Comparison of ENCODE assay signal across 11 cellular contexts in the genomic region with DNA sequence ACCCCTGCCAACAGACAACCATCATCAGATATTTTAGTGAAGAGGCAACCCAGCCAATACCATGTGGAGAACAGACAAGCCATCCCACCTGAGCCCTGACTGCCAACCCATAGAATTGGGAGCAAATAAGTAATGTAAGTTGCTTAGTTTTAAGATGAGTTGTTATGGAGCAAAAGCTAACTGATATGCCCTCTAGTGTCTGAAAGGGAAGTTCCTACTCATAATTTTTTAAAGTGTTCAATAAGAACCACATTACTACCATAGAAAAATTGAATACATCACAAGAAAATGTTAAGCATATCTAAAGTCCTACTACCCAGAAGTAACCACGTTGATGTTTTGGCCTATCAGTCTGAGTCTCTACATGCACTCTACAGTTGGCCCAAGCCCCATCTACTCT. TPM values are rescaled to one million over a fixed set of nuclear protein-coding genes. Genes with fewer than 3 reads are reported as not detected.
DNase-seq lines count a peak whose midpoint lies in the region; ATAC-seq, FAIRE-seq and TF ChIP-seq lines count a peak whose summit lies in the region.
"Had no signal": no experiment of that assay in that cellular context is flagged by ENCODE, and none has a peak within 500 bp of the region (broad histone marks: within the 10 kb centered on the region; RNA-seq: fewer than 3 reads in every experiment).

No MANE protein-coding gene starts in this region.

- 17% methylated on average over 1 of the region's 1 CpG for WGBS in pancreas, 2 donors

- H3K27me3 ChIP-seq in Panc1 (ENCODE audit: control insufficient read depth, insufficient read depth, low read length) (peaks cover under 1% of the 10 kb centered on the region; the same call in 1 of the 2 replicates), pancreas (no peaks in the 10 kb centered on the region)

- no peak overlapping the region for H3K4me3 ChIP-seq in Panc1 (ENCODE audit: low read depth in 2 of 2, low read length in 2 of 2)
- no peak overlapping the region for H3K4me3 ChIP-seq in fibroblast of villous mesenchyme (ENCODE audit: low read depth, low read length)
- H3K4me3 ChIP-seq in pancreas = no peak overlapping the region

- no peak overlapping the region for H3K27ac ChIP-seq in Panc1 (ENCODE audit: low read length)
- H3K27ac ChIP-seq in pancreas = no peak overlapping the region

- H3K36me3 ChIP-seq in Panc1 (ENCODE audit: control insufficient read depth, insufficient read depth, low read length) (no peaks in the 10 kb centered on the region), pancreas (no peaks in the 10 kb centered on the region)

- ATAC-seq in GM19351 (IDR thresholded peaks at IDR 0.05; ENCODE audit: unreplicated experiment) = peak; percentile 60
- no peak for ATAC-seq in Panc1
- ATAC-seq in GM19395 (IDR thresholded peaks at IDR 0.05; ENCODE audit: unreplicated experiment) = no peak
- ATAC-seq in pancreas = no peak
- ATAC-seq in HG02763 (IDR thresholded peaks at IDR 0.05; ENCODE audit: unreplicated experiment) = no peak

- intact Hi-C loops in Panc1 (cut with micrococcal nuclease; ENCODE audit: unreplicated experiment) = no loop called here
- intact Hi-C loops in pancreas (cut with DNase I) = no loop called here

- FAIRE-seq in pancreas (lab: Jason Lieb, UNC) = no peak

- no peaks in the 10 kb centered on the region for H3K9me3 ChIP-seq in Panc1 (ENCODE audit: control insufficient read depth, insufficient read depth, low read depth, low read length)
- H3K9me3 ChIP-seq in pancreas = no peaks in the 10 kb centered on the region

- TF ChIP-seq CTCF in Panc1 (IDR thresholded peaks at IDR 0.05) (peak; percentile 54), fibroblast of villous mesenchyme (IDR thresholded peaks at IDR 0.05; ENCODE audit: insufficient read depth, low read depth, low read length) (peak; percentile 37), pancreas (IDR thresholded peaks at IDR 0.05) (no peak)

- DNase-seq in AML-193 (lab: John Stamatoyannopoulos, UW) = peak; percentile 33 to 36
- no peak for DNase-seq in Panc1 (ENCODE audit: low read depth, low spot score)
- peak; percentile 14 for DNase-seq in fibroblast of villous mesenchyme (ENCODE audit: low read depth)
- DNase-seq in T1000 (lab: John Stamatoyannopoulos, UW) = no peak
- no peak for DNase-seq in pancreas
- DNase-seq: activated CD4-positive, alpha-beta T cell treated with anti-CD3 and anti-CD28 coated beads, Interleukin-2, amount 50 U/mL, for 1 hour; Calu3; Right ventricle myocardium superior had no signal

- in situ Hi-C loops in Panc1 (cut with HindIII; ENCODE audit: low pct_unique_long_range_greater_than_20kb, low sequenced_read_pairs) = no loop called here

- BruUV-seq in Panc1 (replicated peaks; lab: Mats Ljungman, UMichigan) = no TSS peak

- CTCF ChIA-PET in Panc1 (lab: Charles Lee) = no interaction called here

- H3K4me1 ChIP-seq in Panc1 (ENCODE audit: control insufficient read depth, insufficient read depth, low read length) (no peaks in the 10 kb centered on the region), pancreas (peaks cover 0 to 6% (median 2%) of the 10 kb centered on the region in 3 donors)

- POLR2A ChIA-PET in Panc1 (lab: Charles Lee) = no interaction called here

RNA-seq across cellular contexts. Expression of gene SLC36A4, which starts 50.8 kb away (rescaled TPM):
- total RNA-seq in Panc1 (2021; ENCODE audit: unreplicated experiment) (30.3 TPM), fibroblast of villous mesenchyme (11.9 and 13.4 TPM in 2 replicates), pancreas (1 to 10 TPM; 4.4 to 10.0 (median 5.1) TPM)
- 19.8 TPM for polyA plus RNA-seq in Panc1 (2012; ENCODE audit: insufficient read length)
- polyA plus RNA-seq in pancreas = 1 to 10 TPM; 1.8 to 8.0 TPM

Comparison
In these comparisons a context has a peak if more than half of its experiments do, and no peak if none do; other contexts are left out.
1. DNase-seq: peak in AML-193 (2 of 2) and fibroblast of villous mesenchyme (single experiment); none in Panc1 (single experiment), T1000 (single experiment) and pancreas (0 of 6).
2. CTCF ChIP-seq: peak in Panc1 (single experiment) and fibroblast of villous mesenchyme (single experiment); none in pancreas (0 of 4).